In genomic region chr7:48085942-48086341, GRCh38 we compare ENCODE assay signal across 13 cellular contexts. TPM values are rescaled to one million over a fixed set of nuclear protein-coding genes. Genes with fewer than 3 reads are reported as not detected.
DNase-seq lines count a peak whose midpoint lies in the region; ATAC-seq, FAIRE-seq and TF ChIP-seq lines count a peak whose summit lies in the region.
"Had no signal": no experiment of that assay in that cellular context is flagged by ENCODE, and none has a peak within 500 bp of the region (broad histone marks: within the 10 kb centered on the region; RNA-seq: fewer than 3 reads in every experiment).

No MANE protein-coding gene starts in this region.

- H2AFZ ChIP-seq in OCI-LY1 (ENCODE audit: low read length) (no peak overlapping the region), mammary epithelial cell (ENCODE audit: low read depth, low read length) (no peak overlapping the region)

- H3K36me3 ChIP-seq in OCI-LY1 (ENCODE audit: insufficient read depth, low read length) (no peaks in the 10 kb centered on the region), mammary epithelial cell (ENCODE audit: insufficient read depth, low read length) (peaks cover 8% of the 10 kb centered on the region), small intestine (ENCODE audit: control insufficient read depth in 2 of 2, insufficient read depth in 2 of 2, low read length in 2 of 2) (no peaks in the 10 kb centered on the region)

- H3K9me2 ChIP-seq in OCI-LY1 (ENCODE audit: low read depth, low read length) = no peaks in the 10 kb centered on the region

- dilution Hi-C loops in mammary epithelial cell (cut with HindIII; ENCODE audit: low sequenced_read_pairs) = no loop called here

- H3K9me3 ChIP-seq in OCI-LY1 (ENCODE audit: low read length) (no peaks in the 10 kb centered on the region), mammary epithelial cell (replicated peaks; ENCODE audit: insufficient read depth, low read length) (no peaks in the 10 kb centered on the region), small intestine (ENCODE audit: control insufficient read depth, low read depth) (no peaks in the 10 kb centered on the region)

- H3F3A ChIP-seq in OCI-LY1 (ENCODE audit: insufficient read depth, low read length) = no peaks in the 10 kb centered on the region

- TF ChIP-seq CTCF in OCI-LY1 (IDR thresholded peaks at IDR 0.05; ENCODE audit: low read length) = no peak
- TF ChIP-seq CTCF in mammary epithelial cell (conservative IDR thresholded peaks at IDR 0.05 in 1 of 2, IDR thresholded peaks at IDR 0.05 in 1 of 2; ENCODE audit: extremely low read depth in 1 of 2, insufficient read depth in 1 of 2, low read depth in 1 of 2, low read length in 2 of 2) = no peak

- no peaks in the 10 kb centered on the region for H3K27me3 ChIP-seq in OCI-LY1 (ENCODE audit: insufficient read depth, low read length)
- no peaks in the 10 kb centered on the region for H3K27me3 ChIP-seq in mammary epithelial cell (ENCODE audit: insufficient read depth, low read length)
- no peaks in the 10 kb centered on the region for H3K27me3 ChIP-seq in small intestine (ENCODE audit: control insufficient read depth in 2 of 2, insufficient read depth in 2 of 2, low read length in 2 of 2)

- H3K27ac ChIP-seq in OCI-LY1 (ENCODE audit: low read depth, low read length, poor library complexity, severe bottlenecking) (peak overlapping the region; percentile 90), mammary epithelial cell (ENCODE audit: insufficient read depth, low read depth, low read length) (peak overlapping the region; percentile 99), small intestine (ENCODE audit: low read depth in 1 of 2, low read length in 1 of 2) (peak overlapping the region; percentile 76 to 83)

- H3K4me3 ChIP-seq in OCI-LY1 (ENCODE audit: low read depth, low read length, poor library complexity, severe bottlenecking) (no peak overlapping the region), mammary epithelial cell (replicated peaks in 1 of 3; ENCODE audit: insufficient read depth in 1 of 3, low read depth in 2 of 3, low read length in 3 of 3) (no peak overlapping the region), small intestine (ENCODE audit: low read depth in 1 of 2, low read length in 2 of 2) (no peak overlapping the region)

- H3K9ac ChIP-seq in OCI-LY1 (ENCODE audit: low read length) (no peak overlapping the region), mammary epithelial cell (ENCODE audit: insufficient read depth, low read length) (peak overlapping the region; percentile 24)

- H3K4me1 ChIP-seq in OCI-LY1 (ENCODE audit: insufficient read depth, low read length, severe bottlenecking) = peaks cover 47% of the 10 kb centered on the region
- peaks cover 61% of the 10 kb centered on the region for H3K4me1 ChIP-seq in mammary epithelial cell (ENCODE audit: insufficient read depth, low read length)
- H3K4me1 ChIP-seq in small intestine (ENCODE audit: control insufficient read depth in 2 of 2, insufficient read depth in 1 of 2, low read depth in 1 of 2, low read length in 1 of 2) = peaks cover 8 to 9% of the 10 kb centered on the region in 2 donors

- intact Hi-C loops in mammary epithelial cell (cut with micrococcal nuclease) = loop anchor here (5.0 kb wide), 1 partner anchor 484 kb away; no protein-coding TSS in a partner anchor

- ATAC-seq in GM18909 (IDR thresholded peaks at IDR 0.05; ENCODE audit: poor library complexity, unreplicated experiment) (no peak), GM21528 (IDR thresholded peaks at IDR 0.05; ENCODE audit: low FRiP score, unreplicated experiment) (no peak)
- ATAC-seq: left ventricle myocardium superior had no signal

- peak; percentile 39 for DNase-seq in Daoy (ENCODE audit: low read depth)
- DNase-seq in mammary epithelial cell = no peak
- DNase-seq in small intestine = no peak
- no peak for DNase-seq in stimulated activated naive CD4-positive, alpha-beta T cell treated with Interleukin-2 at 50 U/mL for 16 hours (lab: John Stamatoyannopoulos, UW)
- no peak for DNase-seq in frontal cortex (ENCODE audit: low spot score in 2 of 2)
- DNase-seq: foreskin melanocyte, left ventricle myocardium superior, NCI-H345 had no signal

- in situ Hi-C loops in mammary epithelial cell (cut with MboI; ENCODE audit: low sequenced_read_pairs in 2 of 2) = loop anchor here in 1 of 2 donors (10.0 kb wide), 1 partner anchor 51 kb away; the partner anchor contains the start of gene C7orf57

- H3K4me2 ChIP-seq in OCI-LY1 (ENCODE audit: low read length) (no peak overlapping the region), mammary epithelial cell (ENCODE audit: insufficient read depth, low read depth, low read length) (peak overlapping the region; percentile 25)

- H4K20me1 ChIP-seq in OCI-LY1 (ENCODE audit: insufficient read depth, low read length) (no peaks in the 10 kb centered on the region), mammary epithelial cell (ENCODE audit: insufficient read depth, low read length) (no peaks in the 10 kb centered on the region)

- no TSS peak for BruUV-seq in mammary epithelial cell (replicated peaks; lab: Mats Ljungman, UMichigan)

- FAIRE-seq in small intestine (lab: Jason Lieb, UNC) (no peak), frontal cortex (lab: Jason Lieb, UNC) (no peak)

- CTCF ChIA-PET in mammary epithelial cell (lab: Charles Lee; ENCODE audit: low non-redundant PET) = no interaction called here

- 100% methylated on average over 1 of the region's 1 CpG for WGBS in mammary epithelial cell (ENCODE audit: low coverage, missing lambda C conversion rate)
- 70 to 86% (median 82%) methylated on average over 1 of the region's 1 CpG for WGBS in small intestine, 3 donors

- no peaks in the 10 kb centered on the region for H3K79me2 ChIP-seq in OCI-LY1 (ENCODE audit: insufficient read depth, low read length)
- H3K79me2 ChIP-seq in mammary epithelial cell (ENCODE audit: insufficient read depth, low read length) = peaks cover 19% of the 10 kb centered on the region

RNA-seq across cellular contexts. Expression of gene UPP1, which starts 3.1 kb away (rescaled TPM):
- total RNA-seq in Daoy (2014; rRNA removed; shearing (Covaris generic)) = 47.3 and 50.8 TPM in 2 replicates
- total RNA-seq in mammary epithelial cell (100 to 1,000 TPM in 1 of 2 donors, 10 to 100 TPM in 1; 87.7 to 992 TPM), frontal cortex (3.3 TPM)
- polyA plus RNA-seq in mammary epithelial cell (254 TPM), small intestine (100 to 1,000 TPM in 1 of 3 donors, 10 to 100 TPM in 2; 42.4 to 105 (median 75.8) TPM)
- 190 TPM for polyA minus RNA-seq in mammary epithelial cell

RNA-seq across cellular contexts. Expression of gene C7orf57, which starts 50.6 kb away (rescaled TPM):
- 0.91 and 0.95 TPM in 2 replicates for total RNA-seq in Daoy (2014; rRNA removed; shearing (Covaris generic))
- total RNA-seq in mammary epithelial cell (1 to 10 TPM in 1 of 2 donors, under 1 TPM in 1; 0.67 to 2.0 TPM), frontal cortex (under 0.01 TPM)
- polyA plus RNA-seq in mammary epithelial cell (1.1 TPM), small intestine (under 1 TPM in 1 of 3 donors, not detected in 2; 0.03 TPM)
- polyA minus RNA-seq in mammary epithelial cell = not detected
- total RNA-seq: cardiac septum, left ventricle myocardium superior, renal cortical epithelial cell had no signal

RNA-seq across cellular contexts. Expression of gene SUN3, which starts 57.0 kb away (rescaled TPM):
- total RNA-seq in Daoy (2014; rRNA removed; shearing (Covaris generic)) = not detected in 2 replicates
- total RNA-seq in mammary epithelial cell (under 1 TPM in 1 of 2 donors, not detected in 1; 0.45 TPM), frontal cortex (not detected)
- polyA plus RNA-seq in mammary epithelial cell (0.16 TPM), small intestine (not detected)
- polyA minus RNA-seq in mammary epithelial cell = not detected
- total RNA-seq: cardiac septum, left ventricle myocardium superior, renal cortical epithelial cell had no signal

Comparison
In these comparisons a context has a peak if more than half of its experiments do, and no peak if none do; other contexts are left out.
1. RNA of gene UPP1, which starts 3.1 kb away (total RNA-seq): 87.7 to 992 TPM in mammary epithelial cell and 47.3 to 50.8 TPM in Daoy; 3.3 TPM in frontal cortex (single experiment); every median in the first group is over 10 times any median in the second.
2. Peak in every context shown above with its lines, with median percentiles within 50 percentile points of each other: H3K27ac ChIP-seq.